ENCODE assay signal across 8 cellular contexts in the genomic region with DNA sequence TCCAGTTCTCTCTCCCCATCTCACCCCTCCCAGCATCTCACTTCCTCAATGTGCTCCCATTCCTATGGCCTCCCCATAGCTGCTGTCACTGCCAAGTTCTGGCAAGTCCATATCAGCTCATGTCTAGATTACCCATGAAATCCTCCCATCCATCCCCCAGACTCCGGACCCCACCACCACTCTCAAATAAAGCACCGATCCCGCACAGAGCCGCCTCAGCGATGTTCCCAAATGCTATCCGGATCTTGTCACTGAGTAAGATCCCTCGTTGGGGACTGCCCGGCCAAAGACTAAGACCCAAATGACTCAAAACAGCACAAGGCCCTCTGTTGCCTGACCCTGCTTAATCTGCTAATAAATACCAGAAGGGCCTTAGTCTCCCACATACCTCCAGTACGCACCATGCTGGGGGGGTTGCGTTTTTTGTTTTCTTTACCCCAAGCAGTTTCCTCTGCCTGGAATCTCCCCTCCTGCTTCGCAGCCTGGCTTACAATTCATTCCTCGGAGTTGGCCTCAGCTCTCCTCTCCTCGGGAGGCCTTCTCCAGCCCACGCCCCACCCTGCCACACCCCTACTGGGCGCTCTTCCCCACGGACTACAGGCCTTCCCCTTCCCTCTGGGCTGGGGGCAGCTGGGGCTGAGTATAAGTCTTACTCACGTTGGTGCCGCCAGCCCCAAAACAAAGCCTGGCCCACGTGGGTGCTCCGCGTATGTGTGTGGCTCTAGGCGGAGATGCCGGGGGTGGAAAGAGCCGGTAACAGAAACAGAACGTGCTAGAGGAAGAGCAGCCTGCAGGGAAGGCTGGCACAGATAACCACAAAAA. TPM values are rescaled to one million over a fixed set of nuclear protein-coding genes. Genes with fewer than 3 reads are reported as not detected.
DNase-seq lines count a peak whose midpoint lies in the region; ATAC-seq, FAIRE-seq and TF ChIP-seq lines count a peak whose summit lies in the region.

No MANE protein-coding gene starts in this region.

- H3K4me1 Mint-ChIP-seq in T-helper 17 cell: peaks cover 46% of the 10 kb centered on the region

- peak overlapping the region; percentile 70 for H3K4me3 ChIP-seq in astrocyte of the spinal cord (ENCODE audit: low read depth, low read length)
- H3K4me3 ChIP-seq in iPS-20b (ENCODE audit: low read length): peak overlapping the region; percentile 76

- TF ChIP-seq POLR2A in GM12892 (IDR thresholded peaks at IDR 0.05; ENCODE audit: low read depth, low read length): peak; percentile 7; the same call in 1 of the 2 replicates

- peak overlapping the region; percentile 99 for H3K4me3 Mint-ChIP-seq in T-helper 17 cell

- H3K36me3 ChIP-seq in iPS-20b (ENCODE audit: insufficient read depth, low read depth, low read length): no peaks in the 10 kb centered on the region

- TF ChIP-seq CTCF in astrocyte of the spinal cord (IDR thresholded peaks at IDR 0.05; ENCODE audit: low read depth, low read length): no peak

- FAIRE-seq in GM12892 (lab: Jason Lieb, UNC): no peak

- H3K27ac ChIP-seq in iPS-20b (ENCODE audit: low read length): no peak overlapping the region

- peak overlapping the region; percentile 95 for H3K27ac Mint-ChIP-seq in T-helper 17 cell

- H3K9me3 ChIP-seq in T-helper 17 cell (ENCODE audit: control insufficient read depth, low read length, poor library complexity, severe bottlenecking) (no peaks in the 10 kb centered on the region), iPS-20b (ENCODE audit: insufficient read depth, low read depth, low read length) (no peaks in the 10 kb centered on the region)

- H3K27me3 ChIP-seq in iPS-20b (ENCODE audit: insufficient read depth, low read length): peaks cover 49% of the 10 kb centered on the region

- H3K27me3 Mint-ChIP-seq in T-helper 17 cell: no peaks in the 10 kb centered on the region

- ATAC-seq in T-helper 17 cell (peak; percentile 18), HG03565 (IDR thresholded peaks at IDR 0.05; ENCODE audit: unreplicated experiment) (no peak), HG02981 (IDR thresholded peaks at IDR 0.05; ENCODE audit: unreplicated experiment) (no peak), GM18907 (IDR thresholded peaks at IDR 0.05; ENCODE audit: unreplicated experiment) (no peak)

- in situ Hi-C loops in astrocyte of the spinal cord (cut with HindIII; ENCODE audit: low sequenced_read_pairs): no loop called here

- no peak overlapping the region for H3K9ac ChIP-seq in iPS-20b (ENCODE audit: low read depth, low read length)

- DNase-seq in GM12892 (ENCODE audit: insufficient read length) (no peak), T-helper 17 cell (peak; percentile 19 to 36 (median 27)), astrocyte of the spinal cord (ENCODE audit: low read depth, low spot score) (peak; percentile 96)
- DNase-seq in stimulated activated CD4-positive, alpha-beta T cell treated with anti-CD3 and anti-CD28 coated beads, Interleukin-1b, Interleukin-23, amount 100 ng/mL, for 4 hours (ENCODE audit: low read depth in 2 of 2): peak; percentile 51 to 63

- peaks cover 2% of the 10 kb centered on the region for H3K36me3 Mint-ChIP-seq in T-helper 17 cell (ENCODE audit: low read depth)

- peaks cover 18% of the 10 kb centered on the region; the same call in 1 of the 2 replicates for H3K4me1 ChIP-seq in iPS-20b (ENCODE audit: insufficient read depth, low read length)

RNA-seq across cellular contexts. Expression of a gene that starts 1.8 kb away (rescaled TPM):
- polyA plus RNA-seq in GM12892 (2012; ENCODE audit: missing spikeins): 59.6 TPM
- 100 to 1,000 TPM in 1 of 2 donors, 10 to 100 TPM in 1; 91.9 to 147 TPM for total RNA-seq in T-helper 17 cell
